15 cellular contexts compared by ENCODE assay signal in genomic region chr14:102654298-102654697, GRCh38.
A peak's percentile ranks its signal among the peaks of the same experiment; 100 is the strongest.
DNase-seq lines count a peak whose midpoint lies in the region; ATAC-seq and TF ChIP-seq lines count a peak whose summit lies in the region.
"Had no signal": no experiment of that assay in that cellular context is flagged by ENCODE, and none has a peak within 500 bp of the region (broad histone marks: within the 10 kb centered on the region; RNA-seq: fewer than 3 reads in every experiment).

No MANE protein-coding gene starts in this region.

- no peak overlapping the region for H3K4me2 ChIP-seq in GM23338
- H3K4me2 ChIP-seq in PC-3 (ENCODE audit: low read length), result peak overlapping the region; percentile 35; the same call in 1 of the 2 replicates

- no peaks in the 10 kb centered on the region for H3K9me3 ChIP-seq in PC-3 (ENCODE audit: low read length)

- no peak for TF ChIP-seq CTCF in GM23338 (conservative IDR thresholded peaks at IDR 0.05; ENCODE audit: low read depth in 2 of 2)
- no peak for TF ChIP-seq CTCF in PC-3 (conservative IDR thresholded peaks at IDR 0.05; ENCODE audit: low read depth, low read length)

- no TSS peak for BruUV-seq in PC-3 (replicated peaks; lab: Mats Ljungman, UMichigan)

- H3K27ac ChIP-seq in GM23338 (ENCODE audit: low read depth), result peak overlapping the region; percentile 16; the same call in 1 of the 2 replicates
- peak overlapping the region; percentile 24 for H3K27ac ChIP-seq in PC-3 (ENCODE audit: low read length)

- peaks cover 5% of the 10 kb centered on the region; the same call in 2 of the 3 replicates for H3K36me3 Mint-ChIP-seq in GM23338 (ENCODE audit: low read depth)
- H3K36me3 Mint-ChIP-seq in activated naive CD8-positive, alpha-beta T cell treated with anti-CD3 and anti-CD28 coated beads, Interleukin-2, amount 50 U/mL, for 24 hours (ENCODE audit: low read depth), result no peaks in the 10 kb centered on the region

- POLR2A ChIA-PET in PC-3 (lab: Charles Lee; ENCODE audit: unreplicated experiment), result interaction anchor here (0.6 kb wide), 1 partner anchor 126 kb away, joined by 4 read pairs; no protein-coding TSS in a partner anchor

- H3K36me3 ChIP-seq in GM23338 (ENCODE audit: insufficient read depth) (no peaks in the 10 kb centered on the region), PC-3 (ENCODE audit: low read depth, low read length) (no peaks in the 10 kb centered on the region)
- H3K36me3 ChIP-seq: heart left ventricle had no signal

- peaks cover 3% of the 10 kb centered on the region for H3K27me3 Mint-ChIP-seq in GM23338 (ENCODE audit: insufficient read depth, low read depth, poor library complexity)
- no peaks in the 10 kb centered on the region for H3K27me3 Mint-ChIP-seq in activated naive CD8-positive, alpha-beta T cell treated with anti-CD3 and anti-CD28 coated beads, Interleukin-2, amount 50 U/mL, for 24 hours
- H3K27me3 Mint-ChIP-seq: CD4-positive, CD25-positive, alpha-beta regulatory T cell; stimulated activated naive CD8-positive, alpha-beta T cell treated with anti-CD3 and anti-CD28 coated beads, Interleukin-15, Interleukin-2, amounts not matched to agents 100 ng/mL and 50 ng/mL, for 24 hours had no signal

- no peak overlapping the region for H3K9ac ChIP-seq in PC-3 (ENCODE audit: low read length)

- H2AFZ ChIP-seq in GM23338, result no peak overlapping the region
- no peak overlapping the region for H2AFZ ChIP-seq in PC-3 (ENCODE audit: low read length)

- intact Hi-C loops in PC-3 (cut with micrococcal nuclease), result no loop called here

- H3K4me3 Mint-ChIP-seq in GM23338, result no peak overlapping the region
- H3K4me3 Mint-ChIP-seq in activated naive CD8-positive, alpha-beta T cell treated with anti-CD3 and anti-CD28 coated beads, Interleukin-2, amount 50 U/mL, for 24 hours, result no peak overlapping the region
- H3K4me3 Mint-ChIP-seq: stimulated activated naive CD8-positive, alpha-beta T cell treated with anti-CD3 and anti-CD28 coated beads, Interleukin-15, Interleukin-2, amounts not matched to agents 100 ng/mL and 50 ng/mL, for 24 hours had no signal

- H3K4me3 ChIP-seq in GM23338, result no peak overlapping the region
- H3K4me3 ChIP-seq in PC-3 (ENCODE audit: low read length), result no peak overlapping the region
- H3K4me3 ChIP-seq: heart left ventricle had no signal

- ATAC-seq in GM23338 (no peak), PC-3 (peak; percentile 79), GM19351 (IDR thresholded peaks at IDR 0.05; ENCODE audit: unreplicated experiment) (no peak)
- peak; percentile 88 for ATAC-seq in activated naive CD8-positive, alpha-beta T cell treated with anti-CD3 and anti-CD28 coated beads, Interleukin-2, amount 50 U/mL, for 24 hours
- ATAC-seq: heart left ventricle had no signal

- H4K20me1 ChIP-seq in GM23338 (replicated peaks; ENCODE audit: insufficient read depth) (peaks cover 9% of the 10 kb centered on the region; the same call in 1 of the 2 replicates), PC-3 (ENCODE audit: low read length) (peaks cover 21% of the 10 kb centered on the region)

- H3K79me2 ChIP-seq in GM23338 (replicated peaks; ENCODE audit: insufficient read depth), result peaks cover 97% of the 10 kb centered on the region
- peaks cover 98% of the 10 kb centered on the region for H3K79me2 ChIP-seq in PC-3 (ENCODE audit: low read length)

- no peaks in the 10 kb centered on the region; the same call in 1 of the 3 replicates for H3K9me3 Mint-ChIP-seq in GM23338
- H3K9me3 Mint-ChIP-seq in activated naive CD8-positive, alpha-beta T cell treated with anti-CD3 and anti-CD28 coated beads, Interleukin-2, amount 50 U/mL, for 24 hours, result peaks cover 5% of the 10 kb centered on the region

- H3K9me2 ChIP-seq in GM23338 (ENCODE audit: insufficient read depth) (no peaks in the 10 kb centered on the region), PC-3 (replicated peaks; ENCODE audit: low read length) (no peaks in the 10 kb centered on the region)

- H3K4me1 ChIP-seq in GM23338 (ENCODE audit: insufficient read depth) (peaks cover 26% of the 10 kb centered on the region), PC-3 (ENCODE audit: insufficient read depth, low read length) (peaks cover 26% of the 10 kb centered on the region)

- CTCF ChIA-PET in PC-3 (lab: Charles Lee), result interaction anchor here (0.5 to 1.9 kb wide), 2 partner anchors 59 to 336 kb away, joined by 4 to 7 read pairs; no protein-coding TSS in a partner anchor

- H3F3A ChIP-seq in GM23338 (replicated peaks; ENCODE audit: low read depth), result no peaks in the 10 kb centered on the region
- no peaks in the 10 kb centered on the region for H3F3A ChIP-seq in PC-3 (ENCODE audit: low read length, unreplicated experiment)

- DNase-seq in GM23338 (ENCODE audit: low spot score), result no peak
- DNase-seq in PC-3, result peak; percentile 64
- DNase-seq in activated naive CD8-positive, alpha-beta T cell treated with anti-CD3 and anti-CD28 coated beads, Interleukin-2, amount 50 U/mL, for 24 hours, result peak; percentile 8
- DNase-seq in renal cortical epithelial cell (ENCODE audit: low read depth), result peak; percentile 74
- no peak for DNase-seq in activated effector memory CD4-positive, alpha-beta T cell treated with Interleukin-2 at 50 U/mL for 16 hours
- DNase-seq in COR-L47 (lab: John Stamatoyannopoulos, UW), result no peak
- DNase-seq: activated effector memory CD4-positive, alpha-beta T cell treated with anti-CD3 and anti-CD28 coated beads, Interleukin-2, amount 50 U/mL, for 16 hours; EL; heart left ventricle; KBM-7; NCI-H446 treated with DMSO at 0.1 percent for 48 hours; posterior cingulate gyrus had no signal

- H3K4me1 Mint-ChIP-seq in GM23338, result peaks cover 37% of the 10 kb centered on the region
- peaks cover 35% of the 10 kb centered on the region for H3K4me1 Mint-ChIP-seq in activated naive CD8-positive, alpha-beta T cell treated with anti-CD3 and anti-CD28 coated beads, Interleukin-2, amount 50 U/mL, for 24 hours

- H3K27me3 ChIP-seq in GM23338 (ENCODE audit: insufficient read depth) (no peaks in the 10 kb centered on the region), PC-3 (ENCODE audit: low read length) (no peaks in the 10 kb centered on the region)
- H3K27me3 ChIP-seq: heart left ventricle had no signal

- peak overlapping the region; percentile 84 for H3K27ac Mint-ChIP-seq in GM23338
- H3K27ac Mint-ChIP-seq in activated naive CD8-positive, alpha-beta T cell treated with anti-CD3 and anti-CD28 coated beads, Interleukin-2, amount 50 U/mL, for 24 hours, result peak overlapping the region; percentile 54
- H3K27ac Mint-ChIP-seq: stimulated activated naive CD8-positive, alpha-beta T cell treated with anti-CD3 and anti-CD28 coated beads, Interleukin-15, Interleukin-2, amounts not matched to agents 100 ng/mL and 50 ng/mL, for 24 hours had no signal

TF ChIP-seq in GM23338, 12 proteins besides CTCF, POLR2A, EP300 and RAD21 (continues in another document):
- no peak for TF ChIP-seq CREB1 (CRISPR knock-in tag; IDR thresholded peaks at IDR 0.05; ENCODE audit: low read depth)
- no peak for TF ChIP-seq REST (IDR thresholded peaks at IDR 0.05; ENCODE audit: unreplicated experiment)

Comparison
In these comparisons a context has a peak if more than half of its experiments do, and no peak if none do; other contexts are left out.
1. ATAC-seq: peak in PC-3 (single experiment) and activated naive CD8-positive, alpha-beta T cell treated with anti-CD3 and anti-CD28 coated beads, Interleukin-2, amount 50 U/mL, for 24 hours (single experiment); none in GM23338 (single experiment) and GM19351 (single experiment).
2. DNase-seq: peak in PC-3 (single experiment), activated naive CD8-positive, alpha-beta T cell treated with anti-CD3 and anti-CD28 coated beads, Interleukin-2, amount 50 U/mL, for 24 hours (single experiment) and renal cortical epithelial cell (single experiment); none in GM23338 (single experiment), activated effector memory CD4-positive, alpha-beta T cell treated with Interleukin-2 at 50 U/mL for 16 hours (single experiment) and COR-L47 (single experiment).